Comparison of ENCODE assay signal across 9 cellular contexts in genomic region chr4:69831646-69832325, GRCh38. TPM values are rescaled to one million over a fixed set of nuclear protein-coding genes. Genes with fewer than 3 reads are reported as not detected.
DNase-seq lines count a peak whose midpoint lies in the region; ATAC-seq and TF ChIP-seq lines count a peak whose summit lies in the region.
"Had no signal": no experiment of that assay in that cellular context is flagged by ENCODE, and none has a peak within 500 bp of the region (broad histone marks: within the 10 kb centered on the region; RNA-seq: fewer than 3 reads in every experiment).

No MANE protein-coding gene starts in this region.

- no peaks in the 10 kb centered on the region for H3K9me3 ChIP-seq in duodenal mucosa (ENCODE audit: control insufficient read depth in 1 of 2, low read length in 2 of 2)
- no peaks in the 10 kb centered on the region for H3K9me3 ChIP-seq in spleen
- H3K9me3 ChIP-seq in ovary: no peaks in the 10 kb centered on the region

- peak; percentile 42 for DNase-seq in GM06990 (ENCODE audit: extremely low read depth, insufficient read length)
- peak; percentile 82 for DNase-seq in spleen
- DNase-seq in NCI-H748 (lab: John Stamatoyannopoulos, UW; ENCODE audit: unreplicated experiment): no peak
- DNase-seq in ovary: no peak
- no peak for DNase-seq in foreskin keratinocyte

- peak overlapping the region; percentile 51 for H3K27ac ChIP-seq in duodenal mucosa (ENCODE audit: low read depth, low read length)
- H3K27ac ChIP-seq in spleen: peak overlapping the region in 7 of 8 donors; percentile 35 to 89 (median 76)
- no peak overlapping the region for H3K27ac ChIP-seq in ovary
- H3K27ac ChIP-seq in foreskin keratinocyte: no peak overlapping the region

- intact Hi-C loops in spleen (cut with DNase I; ENCODE audit: low total_unique reads) (no loop called here), ovary (cut with DNase I) (no loop called here)

- TF ChIP-seq CTCF in GM06990 (IDR thresholded peaks at IDR 0.05; ENCODE audit: insufficient read depth, low read length, poor library complexity, severe bottlenecking): peak; percentile 17
- peak in 1 of 11 experiments; percentile 18 for TF ChIP-seq CTCF in spleen (IDR thresholded peaks at IDR 0.05 in 8 of 11, conservative IDR thresholded peaks at IDR 0.05 in 3 of 11)
- TF ChIP-seq CTCF in ovary (IDR thresholded peaks at IDR 0.05): no peak
- no peak for TF ChIP-seq CTCF in foreskin keratinocyte (conservative IDR thresholded peaks at IDR 0.05)

- H3K27me3 ChIP-seq in GM06990 (replicated peaks; ENCODE audit: control insufficient read depth, insufficient read depth, low read length): no peaks in the 10 kb centered on the region
- no peaks in the 10 kb centered on the region for H3K27me3 ChIP-seq in duodenal mucosa (ENCODE audit: control insufficient read depth in 1 of 2, insufficient read depth in 2 of 2, low read length in 2 of 2)
- H3K27me3 ChIP-seq in spleen (replicated peaks in 1 of 7): no peaks in the 10 kb centered on the region
- H3K27me3 ChIP-seq in ovary: no peaks in the 10 kb centered on the region
- H3K27me3 ChIP-seq in foreskin keratinocyte: no peaks in the 10 kb centered on the region

- WGBS in spleen, 5 donors: 41 to 53% (median 48%) methylated on average over 15 to 16 of the region's 16 CpGs
- 81 to 91% (median 85%) methylated on average over 16 of the region's 16 CpGs for WGBS in ovary, 3 donors

- ATAC-seq in GM21367 (IDR thresholded peaks at IDR 0.05; ENCODE audit: unreplicated experiment) (peak; percentile 97), HG03575 (IDR thresholded peaks at IDR 0.05; ENCODE audit: extremely low read depth, insufficient number of reproducible peaks, low FRiP score, unreplicated experiment) (peak; percentile 93), foreskin keratinocyte (no peak)

- H3K9ac ChIP-seq in duodenal mucosa (ENCODE audit: low read depth in 1 of 2, low read length in 2 of 2): peak overlapping the region; percentile 27 to 60

- H3K36me3 ChIP-seq in GM06990 (ENCODE audit: control insufficient read depth, insufficient read depth, low read length) (no peaks in the 10 kb centered on the region), duodenal mucosa (ENCODE audit: control insufficient read depth in 1 of 2, insufficient read depth in 2 of 2, low read length in 2 of 2) (no peaks in the 10 kb centered on the region), spleen (no peaks in the 10 kb centered on the region), ovary (no peaks in the 10 kb centered on the region)

- peaks cover 31 to 39% of the 10 kb centered on the region in 2 donors for H3K4me1 ChIP-seq in duodenal mucosa (ENCODE audit: control insufficient read depth in 1 of 2, insufficient read depth in 2 of 2, low read length in 2 of 2)
- peaks cover 0 to 21% (median 0%) of the 10 kb centered on the region in 6 donors for H3K4me1 ChIP-seq in spleen
- no peaks in the 10 kb centered on the region for H3K4me1 ChIP-seq in ovary (ENCODE audit: insufficient read depth)
- no peaks in the 10 kb centered on the region for H3K4me1 ChIP-seq in foreskin keratinocyte

- no peak for TF ChIP-seq POLR2A in spleen (IDR thresholded peaks at IDR 0.05)
- no peak for TF ChIP-seq POLR2A in ovary (IDR thresholded peaks at IDR 0.05)

- H3K4me3 ChIP-seq in GM06990 (replicated peaks; ENCODE audit: low read depth, low read length): peak overlapping the region; percentile 49
- peak overlapping the region; percentile 61 to 64 for H3K4me3 ChIP-seq in duodenal mucosa (ENCODE audit: low read depth in 1 of 2, low read length in 2 of 2)
- H3K4me3 ChIP-seq in spleen: peak overlapping the region in 3 of 8 donors; percentile 13 to 53 (median 15)
- no peak overlapping the region for H3K4me3 ChIP-seq in ovary

- TF ChIP-seq EP300 in ovary (IDR thresholded peaks at IDR 0.05): no peak

RNA-seq across cellular contexts. Expression of gene SULT1E1, which starts 28.2 kb away (rescaled TPM):
- total RNA-seq in spleen (not detected), ovary (under 1 TPM in 5 of 7 donors, not detected in 2; 0.12 to 0.65 (median 0.25) TPM), foreskin keratinocyte (0.81 and 3.7 TPM in 2 replicates)
- polyA plus RNA-seq in spleen (not detected), ovary (under 1 TPM in 1 of 2 donors, not detected in 1; 0.17 TPM), foreskin keratinocyte (0.65 and 2.5 TPM in 2 replicates)
- total RNA-seq: neural crest cell had no signal

Comparison
In these comparisons a context has a peak if more than half of its experiments do, and no peak if none do; other contexts are left out.
1. DNase-seq: peak in GM06990 (single experiment) and spleen (single experiment); none in NCI-H748 (single experiment), ovary (0 of 5) and foreskin keratinocyte (0 of 2).
2. H3K27ac ChIP-seq: peak in duodenal mucosa (single experiment) and spleen (7 of 8); none in ovary (0 of 2) and foreskin keratinocyte (single experiment).